12 cellular contexts compared by ENCODE assay signal in the genomic region with DNA sequence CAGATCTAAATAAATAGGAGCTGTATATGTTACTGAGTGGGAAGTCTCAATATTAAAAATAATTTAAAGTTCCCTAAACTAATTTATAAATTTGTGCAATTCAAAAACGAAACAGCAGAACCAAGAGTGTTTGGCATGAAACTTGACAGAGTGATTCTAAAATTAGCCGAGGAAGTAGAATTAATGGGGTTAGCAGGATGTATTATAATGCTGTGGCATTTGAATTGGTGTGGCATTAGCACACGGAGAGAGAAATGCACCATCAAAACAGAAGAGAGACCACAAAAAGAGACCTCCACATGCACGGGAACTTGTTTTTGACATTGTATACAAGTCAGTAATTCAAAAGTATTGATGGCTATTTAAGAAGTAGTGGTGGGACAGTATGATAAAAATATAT.
DNase-seq lines count a peak whose midpoint lies in the region; ATAC-seq and TF ChIP-seq lines count a peak whose summit lies in the region.
"Had no signal": no experiment of that assay in that cellular context is flagged by ENCODE, and none has a peak within 500 bp of the region (broad histone marks: within the 10 kb centered on the region; RNA-seq: fewer than 3 reads in every experiment).

No MANE protein-coding gene starts in this region.

- BruUV-seq in Calu3 (replicated peaks; lab: Mats Ljungman, UMichigan) = no TSS peak

- H3K27me3 Mint-ChIP-seq in Calu3 (ENCODE audit: unreplicated experiment) = no peaks in the 10 kb centered on the region
- H3K27me3 Mint-ChIP-seq in activated naive CD4-positive, alpha-beta T cell treated with anti-CD3 and anti-CD28 coated beads for 36 hours (ENCODE audit: low read depth) = no peaks in the 10 kb centered on the region

- no peaks in the 10 kb centered on the region for H3K9me3 Mint-ChIP-seq in Calu3 (ENCODE audit: low read depth, unreplicated experiment)
- H3K9me3 Mint-ChIP-seq in activated naive CD4-positive, alpha-beta T cell treated with anti-CD3 and anti-CD28 coated beads for 36 hours = no peaks in the 10 kb centered on the region
- H3K9me3 Mint-ChIP-seq: CD8-positive, alpha-beta T cell had no signal

- H3K9me3 ChIP-seq in MG63 = no peaks in the 10 kb centered on the region

- no peak overlapping the region for H3K4me3 ChIP-seq in MG63

- H3K27ac Mint-ChIP-seq in Calu3 (ENCODE audit: unreplicated experiment) = no peak overlapping the region
- no peak overlapping the region for H3K27ac Mint-ChIP-seq in activated naive CD4-positive, alpha-beta T cell treated with anti-CD3 and anti-CD28 coated beads for 36 hours
- H3K27ac Mint-ChIP-seq: CD8-positive, alpha-beta T cell had no signal

- H3K4me1 Mint-ChIP-seq in Calu3 (ENCODE audit: low read depth, unreplicated experiment) = no peaks in the 10 kb centered on the region
- peaks cover 9% of the 10 kb centered on the region for H3K4me1 Mint-ChIP-seq in activated naive CD4-positive, alpha-beta T cell treated with anti-CD3 and anti-CD28 coated beads for 36 hours (ENCODE audit: low read depth)

- no peak for TF ChIP-seq CTCF in GM13976 (IDR thresholded peaks at IDR 0.05; ENCODE audit: borderline replicate concordance, control extremely low read depth, extremely low read depth, insufficient read depth, missing control alignments)
- no peak for TF ChIP-seq CTCF in Calu3 (IDR thresholded peaks at IDR 0.05; ENCODE audit: unreplicated experiment)

- H3K36me3 ChIP-seq in MG63 = no peaks in the 10 kb centered on the region

- ATAC-seq in GM21390 (IDR thresholded peaks at IDR 0.05; ENCODE audit: unreplicated experiment) (peak; percentile 62), HG03565 (IDR thresholded peaks at IDR 0.05; ENCODE audit: unreplicated experiment) (peak; percentile 56), left colon (no peak)
- ATAC-seq: CD8-positive, alpha-beta T cell had no signal

- no peak overlapping the region for H3K4me3 Mint-ChIP-seq in Calu3 (ENCODE audit: low read depth, unreplicated experiment)
- H3K4me3 Mint-ChIP-seq in activated naive CD4-positive, alpha-beta T cell treated with anti-CD3 and anti-CD28 coated beads for 36 hours = no peak overlapping the region
- H3K4me3 Mint-ChIP-seq: CD8-positive, alpha-beta T cell had no signal

- H3K36me3 Mint-ChIP-seq in Calu3 (ENCODE audit: insufficient read depth, unreplicated experiment) = no peaks in the 10 kb centered on the region
- peaks cover 1% of the 10 kb centered on the region for H3K36me3 Mint-ChIP-seq in activated naive CD4-positive, alpha-beta T cell treated with anti-CD3 and anti-CD28 coated beads for 36 hours (ENCODE audit: low read depth)
- H3K36me3 Mint-ChIP-seq: CD8-positive, alpha-beta T cell had no signal

- in situ Hi-C loops in GM13976 (cut with MboI; ENCODE audit: low sequenced_read_pairs, unreplicated experiment) = no loop called here

- intact Hi-C loops in Calu3 (cut with micrococcal nuclease; ENCODE audit: unreplicated experiment) (no loop called here), left colon (cut with DNase I, micrococcal nuclease) (no loop called here)
- intact Hi-C loops in activated naive CD4-positive, alpha-beta T cell treated with anti-CD3 and anti-CD28 coated beads for 36 hours (cut with micrococcal nuclease) = no loop called here

- DNase-seq in GM13976 (ENCODE audit: low spot score) (peak; percentile 23), germinal center (ENCODE audit: low spot score) (peak; percentile 47), MG63 (no peak), Calu3 (no peak), left colon (no peak)
- no peak for DNase-seq in activated naive CD4-positive, alpha-beta T cell treated with anti-CD3 and anti-CD28 coated beads for 36 hours
- DNase-seq: activated effector memory CD4-positive, alpha-beta T cell treated with Interleukin-2 at 50 U/mL for 16 hours; CD8-positive, alpha-beta T cell; mammary epithelial cell; NCI-H187 had no signal

- CTCF ChIA-PET in Calu3 (lab: Charles Lee) = no interaction called here
- CTCF ChIA-PET in activated naive CD4-positive, alpha-beta T cell treated with anti-CD3 and anti-CD28 coated beads for 36 hours (lab: Charles Lee) = no interaction called here

- no peaks in the 10 kb centered on the region for H3K27me3 ChIP-seq in MG63

Comparison
In these comparisons a context has a peak if more than half of its experiments do, and no peak if none do; other contexts are left out.
1. DNase-seq: peak in GM13976 (single experiment) and germinal center (single experiment); none in MG63 (single experiment), Calu3 (single experiment), left colon (0 of 2) and activated naive CD4-positive, alpha-beta T cell treated with anti-CD3 and anti-CD28 coated beads for 36 hours (single experiment).